Comparison of ENCODE assay signal across 9 cellular contexts in genomic region chr5:172010278-172010677, GRCh38. TPM values are rescaled to one million over a fixed set of nuclear protein-coding genes. Genes with fewer than 3 reads are reported as not detected.
A peak's percentile ranks its signal among the peaks of the same experiment; 100 is the strongest.
DNase-seq lines count a peak whose midpoint lies in the region; TF ChIP-seq lines count a peak whose summit lies in the region.
"Had no signal": no experiment of that assay in that cellular context is flagged by ENCODE, and none has a peak within 500 bp of the region (broad histone marks: within the 10 kb centered on the region; RNA-seq: fewer than 3 reads in every experiment).

No MANE protein-coding gene starts in this region.

- intact Hi-C loops in spleen (cut with DNase I; ENCODE audit: low total_unique reads), result no loop called here

- H3K27ac ChIP-seq in spleen, result no peak overlapping the region

- H3K4me3 ChIP-seq in Jurkat, Clone E6-1 (ENCODE audit: low read length), result no peak overlapping the region
- H3K4me3 ChIP-seq in adipocyte (ENCODE audit: low read length) (no peak overlapping the region), spleen (no peak overlapping the region)

- TF ChIP-seq POLR2A in spleen (IDR thresholded peaks at IDR 0.05), result no peak

- no peak for TF ChIP-seq CTCF in spleen (IDR thresholded peaks at IDR 0.05 in 8 of 11, conservative IDR thresholded peaks at IDR 0.05 in 3 of 11)

- H3K4me1 ChIP-seq in adipocyte (ENCODE audit: control insufficient read depth, insufficient read depth, low read length), result peaks cover 26% of the 10 kb centered on the region
- H3K4me1 ChIP-seq in spleen, result peaks cover 6 to 20% (median 13%) of the 10 kb centered on the region in 6 donors

- no peaks in the 10 kb centered on the region for H3K9me3 ChIP-seq in adipocyte (ENCODE audit: control insufficient read depth, low read length)
- no peaks in the 10 kb centered on the region for H3K9me3 ChIP-seq in spleen

- 47 to 59% (median 50%) methylated on average over 2 of the region's 2 CpGs for WGBS in spleen, 5 donors

- H3K27me3 ChIP-seq in adipocyte (replicated peaks; ENCODE audit: control insufficient read depth, insufficient read depth, low read length) (no peaks in the 10 kb centered on the region), spleen (replicated peaks in 1 of 7) (no peaks in the 10 kb centered on the region)

- peak; percentile 59 for DNase-seq in NCI-H2171 treated with DMSO at 0.1 percent for 48 hours (lab: John Stamatoyannopoulos, UW)
- DNase-seq in NCI-H2171 (lab: John Stamatoyannopoulos, UW), result no peak
- peak; percentile 53 for DNase-seq in Jurkat, Clone E6-1 (ENCODE audit: low read depth, low spot score)
- peak; percentile 10 for DNase-seq in adipocyte (ENCODE audit: low read depth)
- peak; percentile 52 for DNase-seq in left kidney (ENCODE audit: low read depth, low spot score)
- no peak for DNase-seq in RPMI8226
- DNase-seq in spleen, result no peak
- DNase-seq in retina, result no peak
- DNase-seq: stimulated activated naive CD8-positive, alpha-beta T cell treated with anti-CD3 and anti-CD28 coated beads, Interleukin-15, amount 100 ng/mL, for 72 hours had no signal

- H3K36me3 ChIP-seq in adipocyte (ENCODE audit: control insufficient read depth, insufficient read depth, low read length, severe bottlenecking) (no peaks in the 10 kb centered on the region), spleen (no peaks in the 10 kb centered on the region)

- H3K9ac ChIP-seq in adipocyte (ENCODE audit: low read length), result no peak overlapping the region

RNA-seq across cellular contexts. Expression of gene FBXW11, which starts 3.8 kb away (rescaled TPM):
- polyA plus RNA-seq in Jurkat, Clone E6-1 (2012; ENCODE audit: insufficient read depth, insufficient read length), result 24.2 TPM
- 10 to 100 TPM; 40.6 to 72.1 (median 64.5) TPM for total RNA-seq in spleen
- 10 to 100 TPM in 1 of 3 donors, 1 to 10 TPM in 2; 7.5 to 14.5 (median 8.3) TPM for polyA plus RNA-seq in spleen

Comparison
In these comparisons a context has a peak if more than half of its experiments do, and no peak if none do; other contexts are left out.
1. DNase-seq: peak in NCI-H2171 treated with DMSO at 0.1 percent for 48 hours (single experiment), Jurkat, Clone E6-1 (single experiment), adipocyte (single experiment) and left kidney (single experiment); none in NCI-H2171 (single experiment), RPMI8226 (single experiment), spleen (single experiment) and retina (single experiment).